9 cellular contexts compared by ENCODE assay signal in the genomic region with DNA sequence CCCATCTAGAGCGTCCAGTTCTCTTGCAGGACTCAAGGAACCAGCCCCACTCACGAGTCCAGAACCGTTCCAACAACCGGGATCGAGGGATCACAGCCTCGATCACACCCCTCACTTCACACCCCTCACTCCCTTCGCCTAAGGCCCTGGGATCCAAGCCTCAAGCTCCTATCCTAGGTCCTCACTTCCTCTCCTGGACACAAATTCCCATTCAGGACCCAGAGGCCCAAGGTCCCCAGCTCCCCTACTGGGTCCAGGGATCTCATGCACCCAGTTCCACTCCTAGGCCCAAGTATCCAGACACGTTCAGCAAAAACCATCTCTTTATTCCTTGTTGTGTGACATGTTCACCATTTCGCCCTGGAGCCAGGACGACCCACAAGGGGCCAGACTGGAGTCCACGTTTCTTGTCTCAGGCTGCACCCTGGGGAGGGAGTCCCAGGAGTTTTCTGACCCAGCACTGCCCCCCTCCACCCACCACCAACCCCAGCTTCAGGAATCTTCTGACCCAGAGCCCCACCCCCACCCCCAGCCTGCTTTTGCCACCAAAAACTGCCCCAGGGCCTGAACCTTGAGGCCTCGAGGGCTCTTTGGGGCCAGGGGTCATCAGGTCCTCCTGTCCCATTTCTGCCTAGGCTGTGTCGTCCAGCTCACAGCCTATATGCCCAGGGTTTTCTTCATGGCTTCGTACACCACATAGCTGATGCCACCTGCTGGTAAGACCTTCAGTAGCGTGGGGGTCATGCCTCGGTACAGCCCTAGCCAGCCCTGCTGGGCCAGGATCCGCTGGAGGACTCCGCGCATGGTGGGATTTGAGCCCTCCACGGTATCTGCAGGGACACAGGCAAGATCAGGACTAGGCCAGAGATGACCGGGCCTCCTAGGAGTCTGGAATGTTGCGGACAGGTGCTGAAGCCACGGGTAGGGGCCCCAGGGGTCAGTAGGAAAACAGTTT. TPM values are rescaled to one million over a fixed set of nuclear protein-coding genes. Genes with fewer than 3 reads are reported as not detected.
DNase-seq lines count a peak whose midpoint lies in the region; ATAC-seq and TF ChIP-seq lines count a peak whose summit lies in the region.
"Had no signal": no experiment of that assay in that cellular context is flagged by ENCODE, and none has a peak within 500 bp of the region (broad histone marks: within the 10 kb centered on the region; RNA-seq: fewer than 3 reads in every experiment).

No MANE protein-coding gene starts in this region.

- H3K9ac ChIP-seq in colonic mucosa (ENCODE audit: low read depth in 2 of 2, low read length in 2 of 2), result no peak overlapping the region
- H3K9ac ChIP-seq in neuronal stem cell (ENCODE audit: low read depth, low read length, poor library complexity), result no peak overlapping the region

- H3K79me1 ChIP-seq in neuronal stem cell (ENCODE audit: low read depth, low read length), result peaks cover 11% of the 10 kb centered on the region

- no peaks in the 10 kb centered on the region for H3K9me3 ChIP-seq in colonic mucosa
- H3K9me3 ChIP-seq in neuronal stem cell (replicated peaks in 1 of 2; ENCODE audit: control insufficient read depth in 2 of 2, insufficient read depth in 1 of 2, low read depth in 1 of 2, low read length in 2 of 2), result peaks cover 4 to 5% of the 10 kb centered on the region in 2 donors

- no peak for ATAC-seq in GM18907 (IDR thresholded peaks at IDR 0.05; ENCODE audit: unreplicated experiment)
- ATAC-seq in sciatic nerve, result no peak

- H4K8ac ChIP-seq in neuronal stem cell (ENCODE audit: low read depth, low read length), result no peak overlapping the region

- H3K4me3 ChIP-seq in colonic mucosa (peak overlapping the region; percentile 23), neuronal stem cell (ENCODE audit: low read length in 2 of 2) (peak overlapping the region in 1 of 2 donors; percentile 63)

- H2BK5ac ChIP-seq in neuronal stem cell (ENCODE audit: low read length), result no peak overlapping the region

- peak overlapping the region; percentile 78 for H3K18ac ChIP-seq in neuronal stem cell (ENCODE audit: low read length)

- intact Hi-C loops in colonic mucosa (cut with DNase I) (no loop called here), sciatic nerve (cut with DNase I) (loop anchor here (2.0 kb wide), 1 partner anchor 31 kb away; no protein-coding TSS in a partner anchor)

- peak; percentile 68 for DNase-seq in GF-D8 (lab: John Stamatoyannopoulos, UW)
- DNase-seq in NAMALWA (ENCODE audit: low spot score), result peak; percentile 48
- DNase-seq in colonic mucosa, result no peak
- no peak for DNase-seq in neuronal stem cell (ENCODE audit: low spot score)
- no peak for DNase-seq in sciatic nerve (ENCODE audit: low spot score)
- no peak for DNase-seq in G401 (ENCODE audit: low spot score)
- no peak for DNase-seq in SK-N-DZ (ENCODE audit: low spot score)

- no peak overlapping the region for H2BK120ac ChIP-seq in neuronal stem cell (ENCODE audit: low read depth, low read length)

- no CpG with 5 or more reads among the region's 23 CpGs for WGBS in neuronal stem cell (ENCODE audit: extremely low coverage in 2 of 2, insufficient read length in 2 of 2, insufficient replicate concordance in 1 of 2), 2 donors

- H3K36me3 ChIP-seq in colonic mucosa (no peaks in the 10 kb centered on the region), neuronal stem cell (replicated peaks in 1 of 2; ENCODE audit: control insufficient read depth in 2 of 2, insufficient read depth in 2 of 2, low read length in 2 of 2) (peaks cover 13 to 24% of the 10 kb centered on the region in 2 donors)

- H3K14ac ChIP-seq in neuronal stem cell (ENCODE audit: low read length), result peak overlapping the region; percentile 28

- in situ Hi-C loops in G401 (cut with HindIII; ENCODE audit: low sequenced_read_pairs), result no loop called here

- H2AFZ ChIP-seq in neuronal stem cell (ENCODE audit: low read length), result peak overlapping the region; percentile 79

- peak overlapping the region; percentile 60 for H2BK12ac ChIP-seq in neuronal stem cell (ENCODE audit: low read length)

- no peak overlapping the region for H3K23ac ChIP-seq in neuronal stem cell (ENCODE audit: low read depth, low read length, poor library complexity)

- no peak overlapping the region for H4K91ac ChIP-seq in neuronal stem cell (ENCODE audit: low read depth, low read length, poor library complexity)

- TF ChIP-seq CTCF in colonic mucosa (IDR thresholded peaks at IDR 0.05), result no peak

- peak overlapping the region; percentile 11 for H2BK15ac ChIP-seq in neuronal stem cell (ENCODE audit: low read length)

- H3K27me3 ChIP-seq in colonic mucosa (no peaks in the 10 kb centered on the region), neuronal stem cell (ENCODE audit: control insufficient read depth in 3 of 3, insufficient read depth in 3 of 3, low read depth in 1 of 3, low read length in 3 of 3) (peaks cover 0 to 5% (median 4%) of the 10 kb centered on the region in 3 experiments)

- H3K4me2 ChIP-seq in neuronal stem cell (ENCODE audit: insufficient read depth, low read length, poor library complexity, severe bottlenecking), result peak overlapping the region; percentile 15

- H3K27ac ChIP-seq in colonic mucosa (peak overlapping the region; percentile 78), neuronal stem cell (replicated peaks; ENCODE audit: low read length) (peak overlapping the region; percentile 52)

- H3K4me1 ChIP-seq in colonic mucosa (peaks cover 7% of the 10 kb centered on the region), neuronal stem cell (ENCODE audit: control insufficient read depth in 2 of 2, insufficient read depth in 1 of 2, low read depth in 1 of 2, low read length in 2 of 2) (peaks cover 9 to 13% of the 10 kb centered on the region in 2 donors)

- H2AK5ac ChIP-seq in neuronal stem cell (ENCODE audit: low read depth, low read length), result peak overlapping the region; percentile 0

- no peak overlapping the region for H3K4ac ChIP-seq in neuronal stem cell (ENCODE audit: low read length)

RNA-seq across cellular contexts. Expression of a gene that starts 1.4 kb away (rescaled TPM):
- 100 to 1,000 TPM; 210 to 433 TPM for total RNA-seq in colonic mucosa
- polyA plus RNA-seq in neuronal stem cell (2013, experiment 1 of 2), result 303 TPM
- 310 TPM for polyA plus RNA-seq in neuronal stem cell (2013, experiment 2 of 2)
- 161 TPM for total RNA-seq in sciatic nerve
- 170 and 189 TPM in 2 replicates for total RNA-seq in G401 (2014; rRNA removed; shearing (Covaris generic))
- 147 and 149 TPM in 2 replicates for polyA plus RNA-seq in SK-N-DZ (2014; cell fraction: cytosol; rRNA removed)
- polyA plus RNA-seq in SK-N-DZ (2014; cell fraction: nucleus; rRNA removed), result 123 and 179 TPM in 2 replicates

RNA-seq across cellular contexts. Expression of a gene that starts 7.6 kb away (rescaled TPM):
- total RNA-seq in colonic mucosa, result 1 to 10 TPM in 1 of 2 donors, not detected in 1; 1.8 TPM
- 0.42 TPM for polyA plus RNA-seq in neuronal stem cell (2013, experiment 1 of 2)
- polyA plus RNA-seq in neuronal stem cell (2013, experiment 2 of 2), result 0.47 TPM
- total RNA-seq in sciatic nerve, result 0.27 TPM
- total RNA-seq in G401 (2014; rRNA removed; shearing (Covaris generic)), result 1.3 TPM in 1 of 2 replicates, not detected in the other
- polyA plus RNA-seq in SK-N-DZ (2014; cell fraction: cytosol; rRNA removed), result 0.54 and 1.9 TPM in 2 replicates
- 0.85 TPM in 1 of 2 replicates, not detected in the other for polyA plus RNA-seq in SK-N-DZ (2014; cell fraction: nucleus; rRNA removed)
- total RNA-seq: RPMI7951 had no signal

RNA-seq across cellular contexts. Expression of a gene that starts 33.0 kb away (rescaled TPM):
- total RNA-seq in colonic mucosa (10 to 100 TPM; 58.2 to 73.6 TPM), sciatic nerve (44.7 TPM)
- polyA plus RNA-seq in neuronal stem cell (2013, experiment 1 of 2), result 70.8 TPM
- 70.1 TPM for polyA plus RNA-seq in neuronal stem cell (2013, experiment 2 of 2)
- total RNA-seq in G401 (2014; rRNA removed; shearing (Covaris generic)), result 147 and 163 TPM in 2 replicates
- 37.3 and 50.5 TPM in 2 replicates for polyA plus RNA-seq in SK-N-DZ (2014; cell fraction: cytosol; rRNA removed)
- polyA plus RNA-seq in SK-N-DZ (2014; cell fraction: nucleus; rRNA removed), result 22.3 and 36.5 TPM in 2 replicates

RNA-seq across cellular contexts. Expression of a gene that starts 33.6 kb away (rescaled TPM):
- total RNA-seq in colonic mucosa, result 100 to 1,000 TPM; 124 to 151 TPM
- 52.7 TPM for polyA plus RNA-seq in neuronal stem cell (2013, experiment 1 of 2)
- polyA plus RNA-seq in neuronal stem cell (2013, experiment 2 of 2), result 51.9 TPM
- total RNA-seq in sciatic nerve, result 61.9 TPM
- 57.6 and 60.6 TPM in 2 replicates for total RNA-seq in G401 (2014; rRNA removed; shearing (Covaris generic))
- polyA plus RNA-seq in SK-N-DZ (2014; cell fraction: cytosol; rRNA removed), result 52.5 and 72.5 TPM in 2 replicates
- polyA plus RNA-seq in SK-N-DZ (2014; cell fraction: nucleus; rRNA removed), result 27.0 and 37.3 TPM in 2 replicates

RNA-seq across cellular contexts. Expression of a gene that starts 38.1 kb away (rescaled TPM):
- total RNA-seq in colonic mucosa (100 to 1,000 TPM; 115 to 118 TPM), sciatic nerve (not detected)
- 0.04 TPM for polyA plus RNA-seq in neuronal stem cell (2013, experiment 1 of 2)
- polyA plus RNA-seq in neuronal stem cell (2013, experiment 2 of 2), result 0.10 TPM
- 1.9 TPM in 1 of 2 replicates, not detected in the other for total RNA-seq in G401 (2014; rRNA removed; shearing (Covaris generic))
- polyA plus RNA-seq in SK-N-DZ (2014; cell fraction: cytosol; rRNA removed), result not detected in 2 replicates
- not detected in 2 replicates for polyA plus RNA-seq in SK-N-DZ (2014; cell fraction: nucleus; rRNA removed)
- total RNA-seq: RPMI7951 had no signal

Comparison
In these comparisons a context has a peak if more than half of its experiments do, and no peak if none do; other contexts are left out.
1. DNase-seq: peak in GF-D8 (single experiment) and NAMALWA (single experiment); none in colonic mucosa (single experiment), neuronal stem cell (single experiment), sciatic nerve (single experiment), G401 (single experiment) and SK-N-DZ (single experiment).